8 cellular contexts compared by ENCODE assay signal in genomic region chr12:89709157-89709993, GRCh38. TPM values are rescaled to one million over a fixed set of nuclear protein-coding genes. Genes with fewer than 3 reads are reported as not detected.
A peak's percentile ranks its signal among the peaks of the same experiment; 100 is the strongest.
DNase-seq lines count a peak whose midpoint lies in the region; ATAC-seq and TF ChIP-seq lines count a peak whose summit lies in the region.

No MANE protein-coding gene starts in this region.

- no peaks in the 10 kb centered on the region for H3K36me3 ChIP-seq in left lung

- H3K4me3 Mint-ChIP-seq in CD14-positive monocyte = peak overlapping the region; percentile 90 to 94
- peak overlapping the region; percentile 82 for H3K4me3 Mint-ChIP-seq in dendritic cell treated with granulocyte-macrophage colony-stimulating factor and Interleukin-4, amounts not matched to agents 40 ng/mL and 50 ng/mL, for 4 days

- peak; percentile 69 for ATAC-seq in GM19395 (IDR thresholded peaks at IDR 0.05; ENCODE audit: unreplicated experiment)
- peak; percentile 50 for ATAC-seq in HG03558 (IDR thresholded peaks at IDR 0.05; ENCODE audit: extremely low read depth, unreplicated experiment)
- ATAC-seq in left lung = peak; percentile 91

- peak overlapping the region; percentile 72 to 75 for H3K4me3 ChIP-seq in left lung

- peak overlapping the region; percentile 99 to 100 for H3K27ac ChIP-seq in left lung

- H3K27me3 ChIP-seq in left lung = peaks cover 0 to 3% of the 10 kb centered on the region in 2 donors

- H3K4me1 ChIP-seq in left lung = peaks cover 0 to 32% of the 10 kb centered on the region in 2 donors

- H3K36me3 Mint-ChIP-seq in CD14-positive monocyte = peaks cover 37 to 39% of the 10 kb centered on the region in 2 donors
- peaks cover 64% of the 10 kb centered on the region for H3K36me3 Mint-ChIP-seq in dendritic cell treated with granulocyte-macrophage colony-stimulating factor and Interleukin-4, amounts not matched to agents 40 ng/mL and 50 ng/mL, for 4 days (ENCODE audit: low read depth)

- TF ChIP-seq CTCF in CD14-positive monocyte (IDR thresholded peaks at IDR 0.05) = no peak
- no peak for TF ChIP-seq CTCF in left lung (IDR thresholded peaks at IDR 0.05)

- peaks cover 4 to 33% (median 27%) of the 10 kb centered on the region in 3 donors for H3K27me3 Mint-ChIP-seq in CD14-positive monocyte (ENCODE audit: low read depth in 3 of 3)
- no peaks in the 10 kb centered on the region for H3K27me3 Mint-ChIP-seq in dendritic cell treated with granulocyte-macrophage colony-stimulating factor and Interleukin-4, amounts not matched to agents 40 ng/mL and 50 ng/mL, for 4 days

- H3K27ac Mint-ChIP-seq in CD14-positive monocyte = peak overlapping the region; percentile 96 to 99 (median 98)
- peak overlapping the region; percentile 100 for H3K27ac Mint-ChIP-seq in dendritic cell treated with granulocyte-macrophage colony-stimulating factor and Interleukin-4, amounts not matched to agents 40 ng/mL and 50 ng/mL, for 4 days

- peak; percentile 100 for DNase-seq in CD14-positive monocyte (ENCODE audit: low spot score)
- DNase-seq in NCI-H748 (lab: John Stamatoyannopoulos, UW; ENCODE audit: unreplicated experiment) = peak; percentile 99
- peak; percentile 97 to 99 for DNase-seq in activated CD4-positive, alpha-beta T cell treated with anti-CD3 and anti-CD28 coated beads, Interleukin-2, amount 50 U/mL, for 24 hours (ENCODE audit: low read depth in 1 of 2, low spot score in 1 of 2)
- DNase-seq in left lung = peak; percentile 98 to 99
- peak; percentile 99 for DNase-seq in stimulated activated CD4-positive, alpha-beta T cell treated with anti-CD3 and anti-CD28 coated beads, Interleukin-2, amount 100 ng/mL, for 4 hours (ENCODE audit: low read depth)

- H3K9me3 ChIP-seq in left lung = no peaks in the 10 kb centered on the region

- intact Hi-C loops in CD14-positive monocyte (cut with micrococcal nuclease) = loop anchor here (1.0 to 5.0 kb wide), 5 partner anchors 23 to 153 kb away; no protein-coding TSS in a partner anchor
- intact Hi-C loops in dendritic cell treated with granulocyte-macrophage colony-stimulating factor and Interleukin-4, amounts not matched to agents 40 ng/mL and 50 ng/mL, for 4 days (cut with micrococcal nuclease) = loop anchor here (1.0 kb wide), 2 partner anchors 47 to 155 kb away; no protein-coding TSS in a partner anchor
- intact Hi-C loops in left lung (cut with DNase I) = no loop called here

- H3K9me3 Mint-ChIP-seq in CD14-positive monocyte = peaks cover 0 to 16% (median 4%) of the 10 kb centered on the region in 7 donors
- H3K9me3 Mint-ChIP-seq in dendritic cell treated with granulocyte-macrophage colony-stimulating factor and Interleukin-4, amounts not matched to agents 40 ng/mL and 50 ng/mL, for 4 days = peaks cover 12% of the 10 kb centered on the region

- H3K4me1 Mint-ChIP-seq in CD14-positive monocyte = peaks cover 34% of the 10 kb centered on the region
- H3K4me1 Mint-ChIP-seq in dendritic cell treated with granulocyte-macrophage colony-stimulating factor and Interleukin-4, amounts not matched to agents 40 ng/mL and 50 ng/mL, for 4 days (ENCODE audit: low read depth) = peaks cover 15% of the 10 kb centered on the region

RNA-seq across cellular contexts. Expression of gene ATP2B1, which starts 0.7 kb away (rescaled TPM):
- 10 to 100 TPM; 53.9 to 59.3 TPM for polyA plus RNA-seq in CD14-positive monocyte
- total RNA-seq in left lung = 10 to 100 TPM; 29.4 to 54.0 TPM

Comparison
In these comparisons a context has a peak if more than half of its experiments do, and no peak if none do; other contexts are left out.
1. Peak in every context shown above with its lines: DNase-seq, ATAC-seq, H3K4me3 ChIP-seq and H3K27ac ChIP-seq.
2. intact Hi-C loops: an anchor here in CD14-positive monocyte (1.0 to 5.0 kb wide) and dendritic cell treated with granulocyte-macrophage colony-stimulating factor and Interleukin-4, amounts not matched to agents 40 ng/mL and 50 ng/mL, for 4 days (1.0 kb wide); none called in left lung.